Comparison of ENCODE assay signal across 8 cellular contexts in the genomic region with DNA sequence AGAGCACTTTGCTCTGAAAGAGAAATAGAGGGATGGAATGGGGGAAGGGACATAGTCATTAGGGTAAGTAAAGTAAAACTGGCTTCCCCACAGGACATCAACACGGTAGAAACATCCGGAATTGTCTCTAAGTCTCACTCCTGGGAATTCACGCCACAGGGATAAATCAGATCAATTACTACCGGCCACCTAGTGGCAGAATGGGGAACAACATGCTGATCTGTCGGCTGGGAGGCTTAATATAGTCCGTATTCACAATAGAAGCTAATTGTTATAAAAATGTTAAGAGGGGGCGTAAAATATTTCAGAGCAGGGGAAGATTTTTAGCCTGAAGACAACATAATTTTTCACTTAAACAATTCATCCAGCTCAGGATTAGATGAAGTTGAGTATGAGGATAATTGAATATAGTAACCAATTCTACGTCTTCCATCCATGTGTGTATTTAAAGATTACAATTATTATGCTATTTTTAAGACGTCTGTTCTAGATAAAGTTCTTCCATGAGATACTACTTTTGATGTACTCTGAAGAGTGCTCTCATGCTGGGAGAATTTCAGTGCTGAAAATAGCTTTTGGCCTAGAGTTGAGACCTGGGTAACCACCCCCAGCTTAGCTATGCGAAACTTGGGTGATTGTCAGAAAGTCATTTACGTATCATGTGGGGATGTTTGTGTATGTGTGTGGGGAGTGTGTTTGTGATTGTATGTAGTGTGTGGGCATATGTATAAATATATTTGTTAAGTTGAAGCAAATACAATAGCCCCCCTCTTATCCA.
DNase-seq lines count a peak whose midpoint lies in the region; ATAC-seq, FAIRE-seq and TF ChIP-seq lines count a peak whose summit lies in the region.

No MANE protein-coding gene starts in this region.

- H3K9me3 Mint-ChIP-seq in CD8-positive, alpha-beta T cell, result peaks cover 5% of the 10 kb centered on the region
- H3K9me3 Mint-ChIP-seq in GM23338, result peaks cover 5% of the 10 kb centered on the region; the same call in 1 of the 3 replicates
- H3K9me3 Mint-ChIP-seq in activated CD8-positive, alpha-beta memory T cell treated with anti-CD3 and anti-CD28 coated beads, Interleukin-2, amount 10 ng/mL, durations not matched to agents 7 days and 5 days (ENCODE audit: low read depth), result peaks cover 3% of the 10 kb centered on the region

- no peak overlapping the region for H3K4me3 Mint-ChIP-seq in CD8-positive, alpha-beta T cell
- H3K4me3 Mint-ChIP-seq in GM23338, result no peak overlapping the region
- H3K4me3 Mint-ChIP-seq in activated CD8-positive, alpha-beta memory T cell treated with anti-CD3 and anti-CD28 coated beads, Interleukin-2, amount 10 ng/mL, durations not matched to agents 7 days and 5 days, result no peak overlapping the region

- POLR2A ChIA-PET in CD8-positive, alpha-beta T cell (lab: Charles Lee), result no interaction called here
- POLR2A ChIA-PET in SK-N-SH (lab: Yijun Ruan, JAX), result no interaction called here

- no peaks in the 10 kb centered on the region for H3K9me3 ChIP-seq in CD8-positive, alpha-beta T cell (ENCODE audit: low read length)
- H3K9me3 ChIP-seq in SK-N-SH (no peaks in the 10 kb centered on the region), small intestine (ENCODE audit: control insufficient read depth, low read depth) (no peaks in the 10 kb centered on the region)

- H3K27me3 ChIP-seq in CD8-positive, alpha-beta T cell (ENCODE audit: insufficient read depth, low read length), result no peaks in the 10 kb centered on the region
- H3K27me3 ChIP-seq in GM23338 (ENCODE audit: insufficient read depth) (no peaks in the 10 kb centered on the region), SK-N-SH (ENCODE audit: insufficient read depth) (no peaks in the 10 kb centered on the region), small intestine (ENCODE audit: control insufficient read depth in 2 of 2, insufficient read depth in 2 of 2, low read length in 2 of 2) (no peaks in the 10 kb centered on the region)

- DNase-seq in CD8-positive, alpha-beta T cell, result no peak
- DNase-seq in GM23338 (ENCODE audit: low spot score), result peak; percentile 75
- DNase-seq in SK-N-SH, result peak; percentile 24
- no peak for DNase-seq in Right ventricle myocardium superior
- DNase-seq in small intestine, result peak; percentile 56
- DNase-seq in ureter (ENCODE audit: low spot score), result no peak
- DNase-seq in activated CD8-positive, alpha-beta memory T cell treated with anti-CD3 and anti-CD28 coated beads, Interleukin-2, amount 10 ng/mL, durations not matched to agents 7 days and 5 days, result no peak

- peak; percentile 57 for TF ChIP-seq CTCF in CD8-positive, alpha-beta T cell (IDR thresholded peaks at IDR 0.05)
- peak; percentile 79 to 86 for TF ChIP-seq CTCF in GM23338 (conservative IDR thresholded peaks at IDR 0.05; ENCODE audit: low read depth in 2 of 2)
- TF ChIP-seq CTCF in SK-N-SH (IDR thresholded peaks at IDR 0.05), result peak; percentile 80

- no peaks in the 10 kb centered on the region for H3K36me3 ChIP-seq in CD8-positive, alpha-beta T cell (ENCODE audit: insufficient read depth, low read length)
- H3K36me3 ChIP-seq in GM23338 (ENCODE audit: insufficient read depth), result no peaks in the 10 kb centered on the region
- no peaks in the 10 kb centered on the region for H3K36me3 ChIP-seq in SK-N-SH (replicated peaks in 1 of 2; ENCODE audit: control insufficient read depth in 1 of 2, insufficient read depth in 2 of 2, low read length in 1 of 2)
- H3K36me3 ChIP-seq in small intestine (ENCODE audit: control insufficient read depth in 2 of 2, insufficient read depth in 2 of 2, low read length in 2 of 2), result no peaks in the 10 kb centered on the region

- H3F3A ChIP-seq in GM23338 (replicated peaks; ENCODE audit: low read depth), result no peaks in the 10 kb centered on the region
- no peaks in the 10 kb centered on the region for H3F3A ChIP-seq in SK-N-SH (replicated peaks; ENCODE audit: insufficient read depth)

- CTCF ChIA-PET in CD8-positive, alpha-beta T cell (lab: Charles Lee), result interaction anchor here (0.9 to 1.4 kb wide), 3 partner anchors 12 to 21 kb away, joined by 3 to 4 read pairs (median 3); no protein-coding TSS in a partner anchor
- CTCF ChIA-PET in SK-N-SH (lab: Yijun Ruan, JAX), result interaction anchor here (0.6 to 2.9 kb wide), 39 partner anchors 8 to 334 kb away, joined by 3 to 38 read pairs (median 4); no protein-coding TSS in a partner anchor
- CTCF ChIA-PET in activated CD8-positive, alpha-beta memory T cell treated with anti-CD3 and anti-CD28 coated beads, Interleukin-2, amount 10 ng/mL, durations not matched to agents 7 days and 5 days (lab: Charles Lee), result no interaction called here

- no peaks in the 10 kb centered on the region for H3K27me3 Mint-ChIP-seq in CD8-positive, alpha-beta T cell (ENCODE audit: low read depth)
- H3K27me3 Mint-ChIP-seq in GM23338 (ENCODE audit: insufficient read depth, low read depth, poor library complexity), result no peaks in the 10 kb centered on the region
- H3K27me3 Mint-ChIP-seq in activated CD8-positive, alpha-beta memory T cell treated with anti-CD3 and anti-CD28 coated beads, Interleukin-2, amount 10 ng/mL, durations not matched to agents 7 days and 5 days, result no peaks in the 10 kb centered on the region

- H3K9me2 ChIP-seq in GM23338 (ENCODE audit: insufficient read depth) (peaks cover 6% of the 10 kb centered on the region; the same call in 1 of the 2 replicates), SK-N-SH (no peaks in the 10 kb centered on the region)

- H2AFZ ChIP-seq in GM23338 (no peak overlapping the region), SK-N-SH (ENCODE audit: low read depth) (no peak overlapping the region)

- H3K4me3 ChIP-seq in CD8-positive, alpha-beta T cell (ENCODE audit: low read depth, low read length), result no peak overlapping the region
- no peak overlapping the region for H3K4me3 ChIP-seq in GM23338
- H3K4me3 ChIP-seq in SK-N-SH (ENCODE audit: low read depth in 2 of 2, low read length in 1 of 2), result no peak overlapping the region
- H3K4me3 ChIP-seq in small intestine (ENCODE audit: low read depth in 1 of 2, low read length in 2 of 2), result no peak overlapping the region

- FAIRE-seq in small intestine (lab: Jason Lieb, UNC), result no peak

- H3K36me3 Mint-ChIP-seq in CD8-positive, alpha-beta T cell, result no peaks in the 10 kb centered on the region
- H3K36me3 Mint-ChIP-seq in GM23338 (ENCODE audit: low read depth), result no peaks in the 10 kb centered on the region
- no peaks in the 10 kb centered on the region for H3K36me3 Mint-ChIP-seq in activated CD8-positive, alpha-beta memory T cell treated with anti-CD3 and anti-CD28 coated beads, Interleukin-2, amount 10 ng/mL, durations not matched to agents 7 days and 5 days

- H3K4me1 ChIP-seq in CD8-positive, alpha-beta T cell (ENCODE audit: insufficient read depth, low read length), result no peaks in the 10 kb centered on the region
- H3K4me1 ChIP-seq in GM23338 (ENCODE audit: insufficient read depth), result no peaks in the 10 kb centered on the region; the same call in 1 of the 2 replicates
- H3K4me1 ChIP-seq in SK-N-SH (ENCODE audit: control insufficient read depth in 1 of 2, insufficient read depth in 2 of 2, low read depth in 1 of 2, low read length in 1 of 2), result peaks cover 0 to 6% of the 10 kb centered on the region in 2 experiments; a peak in 1 of 4 replicates
- H3K4me1 ChIP-seq in small intestine (ENCODE audit: control insufficient read depth in 2 of 2, insufficient read depth in 1 of 2, low read depth in 1 of 2, low read length in 1 of 2), result no peaks in the 10 kb centered on the region

- TF ChIP-seq RAD21 in SK-N-SH (IDR thresholded peaks at IDR 0.05; ENCODE audit: low read length), result peak; percentile 56

- H4K20me1 ChIP-seq in GM23338 (replicated peaks; ENCODE audit: insufficient read depth), result no peaks in the 10 kb centered on the region
- no peaks in the 10 kb centered on the region for H4K20me1 ChIP-seq in SK-N-SH (ENCODE audit: insufficient read depth)

- ATAC-seq in CD8-positive, alpha-beta T cell, result no peak
- ATAC-seq in GM23338, result peak; percentile 76
- ATAC-seq in Right ventricle myocardium superior (ENCODE audit: poor library complexity), result peak; percentile 69
- no peak for ATAC-seq in HG02973 (IDR thresholded peaks at IDR 0.05; ENCODE audit: unreplicated experiment)
- no peak for ATAC-seq in activated CD8-positive, alpha-beta memory T cell treated with anti-CD3 and anti-CD28 coated beads, Interleukin-2, amount 10 ng/mL, durations not matched to agents 7 days and 5 days

- WGBS in SK-N-SH (ENCODE audit: low lambda C conversion rate), result 44% methylated on average over 11 of the region's 11 CpGs
- 40 to 58% (median 43%) methylated on average over 11 of the region's 11 CpGs for WGBS in small intestine, 3 donors

- H3K79me2 ChIP-seq in GM23338 (replicated peaks; ENCODE audit: insufficient read depth), result no peaks in the 10 kb centered on the region
- no peaks in the 10 kb centered on the region for H3K79me2 ChIP-seq in SK-N-SH (ENCODE audit: insufficient read depth)

- no peak overlapping the region for H3K27ac ChIP-seq in CD8-positive, alpha-beta T cell (ENCODE audit: low read depth, low read length)
- no peak overlapping the region for H3K27ac ChIP-seq in GM23338 (ENCODE audit: low read depth)
- H3K27ac ChIP-seq in SK-N-SH (ENCODE audit: low read depth in 2 of 2, low read length in 1 of 2), result no peak overlapping the region
- no peak overlapping the region for H3K27ac ChIP-seq in small intestine (ENCODE audit: low read depth in 1 of 2, low read length in 1 of 2)

- H3K4me2 ChIP-seq in GM23338 (no peak overlapping the region), SK-N-SH (no peak overlapping the region)

- TF ChIP-seq EP300 in SK-N-SH (IDR thresholded peaks at IDR 0.05; ENCODE audit: borderline replicate concordance in 1 of 2, low read depth in 1 of 2, low read length in 1 of 2), result no peak

- intact Hi-C loops in CD8-positive, alpha-beta T cell (cut with DNase I, micrococcal nuclease), result no loop called here
- intact Hi-C loops in Right ventricle myocardium superior (cut with DNase I), result no loop called here

- H3K4me1 Mint-ChIP-seq in CD8-positive, alpha-beta T cell (ENCODE audit: low read depth), result no peaks in the 10 kb centered on the region
- H3K4me1 Mint-ChIP-seq in GM23338, result peaks cover 10% of the 10 kb centered on the region
- H3K4me1 Mint-ChIP-seq in activated CD8-positive, alpha-beta memory T cell treated with anti-CD3 and anti-CD28 coated beads, Interleukin-2, amount 10 ng/mL, durations not matched to agents 7 days and 5 days, result no peaks in the 10 kb centered on the region

- H3K9ac ChIP-seq in SK-N-SH, result no peak overlapping the region

- H3K27ac Mint-ChIP-seq in CD8-positive, alpha-beta T cell, result no peak overlapping the region
- no peak overlapping the region for H3K27ac Mint-ChIP-seq in GM23338
- H3K27ac Mint-ChIP-seq in activated CD8-positive, alpha-beta memory T cell treated with anti-CD3 and anti-CD28 coated beads, Interleukin-2, amount 10 ng/mL, durations not matched to agents 7 days and 5 days, result no peak overlapping the region

TF ChIP-seq in GM23338, 12 proteins besides CTCF, POLR2A, EP300 and RAD21:
- TF ChIP-seq JUNB (IDR thresholded peaks at IDR 0.05; ENCODE audit: unreplicated experiment), result no peak

TF ChIP-seq in SK-N-SH, 30 proteins besides CTCF, POLR2A, EP300 and RAD21 (continues in another document):
- TF ChIP-seq MEF2A (IDR thresholded peaks at IDR 0.05; ENCODE audit: borderline replicate concordance, low read depth) (no peak), MXI1 (IDR thresholded peaks at IDR 0.05; ENCODE audit: low read depth, low read length) (no peak), NRF1 (IDR thresholded peaks at IDR 0.05; ENCODE audit: low read depth, low read length) (no peak), TCF12 (IDR thresholded peaks at IDR 0.05) (no peak), SMC3 (IDR thresholded peaks at IDR 0.05; ENCODE audit: low read depth, low read length) (peak; percentile 46; the same call in 1 of the 2 replicates)

Comparison
In these comparisons a context has a peak if more than half of its experiments do, and no peak if none do; other contexts are left out.
1. ATAC-seq: peak in GM23338 (single experiment) and Right ventricle myocardium superior (single experiment); none in CD8-positive, alpha-beta T cell (single experiment), HG02973 (single experiment) and activated CD8-positive, alpha-beta memory T cell treated with anti-CD3 and anti-CD28 coated beads, Interleukin-2, amount 10 ng/mL, durations not matched to agents 7 days and 5 days (single experiment).
2. DNase-seq: peak in GM23338 (single experiment), SK-N-SH (single experiment) and small intestine (single experiment); none in CD8-positive, alpha-beta T cell (0 of 7), Right ventricle myocardium superior (single experiment), ureter (single experiment) and activated CD8-positive, alpha-beta memory T cell treated with anti-CD3 and anti-CD28 coated beads, Interleukin-2, amount 10 ng/mL, durations not matched to agents 7 days and 5 days (single experiment).
3. Peak in every context shown above with its lines, with median percentiles within 50 percentile points of each other: CTCF ChIP-seq.